ENCODE assay signal across 23 cellular contexts in genomic region chr14:104286086-104286485, GRCh38.
"Had no signal": no experiment of that assay in that cellular context is flagged by ENCODE, and none has a peak within 500 bp of the region (broad histone marks: within the 10 kb centered on the region; RNA-seq: fewer than 3 reads in every experiment).

No MANE protein-coding gene starts in this region.

- H3K27me3 Mint-ChIP-seq: activated B cell treated with CpG ODN at 0.5 μM for 24 hours; activated naive CD8-positive, alpha-beta T cell; memory B cell had no signal

- H3K4me3 Mint-ChIP-seq: activated B cell treated with CpG ODN at 0.5 μM for 24 hours; activated naive CD8-positive, alpha-beta T cell; activated T-cell treated with anti-CD3 and anti-CD28 coated beads, Interleukin-2, amount 50 U/mL, for 4 hours; immature natural killer cell; memory B cell; nephron; T-helper 1 cell treated with Interleukin-12 subunit alpha and Interleukin-12 subunit beta and Interleukin-4 antibody, amounts not matched to agents 30 μg/mL and 1 μg/mL, for 36 hours; type B pancreatic cell had no signal

- H2AFZ ChIP-seq: hepatocyte, parathyroid adenoma had no signal

- H3K4me3 ChIP-seq: hepatocyte, thoracic aorta had no signal

- H3K9me3 ChIP-seq: thoracic aorta had no signal

- ATAC-seq: activated T-cell treated with anti-CD3 and anti-CD28 coated beads, Interleukin-2, amount 50 U/mL, for 4 hours; foreskin keratinocyte had no signal

- H3K9ac ChIP-seq: parathyroid adenoma had no signal

- H3K36me3 Mint-ChIP-seq: activated naive CD8-positive, alpha-beta T cell; immature natural killer cell; memory B cell; type B pancreatic cell had no signal

- DNase-seq: activated B cell treated with CpG ODN at 0.5 μM for 24 hours; activated CD4-positive, alpha-beta T cell treated with anti-CD3 and anti-CD28 coated beads for 4 hours; activated CD4-positive, alpha-beta T cell treated with anti-CD3 and anti-CD28 coated beads, Interleukin-2, amount 50 U/mL, for 48 hours; activated CD8-positive, alpha-beta memory T cell treated with anti-CD3 and anti-CD28 coated beads, Interleukin-2, amount 50 U/mL, for 48 hours; activated naive CD4-positive, alpha-beta T cell; activated T-cell treated with anti-CD3 and anti-CD28 coated beads, Interleukin-2, amount 50 U/mL, for 4 hours; foreskin keratinocyte; immature natural killer cell; kidney glomerular epithelial cell; nucleus accumbens; stimulated activated CD4-positive, alpha-beta T cell treated with anti-CD3 and anti-CD28 coated beads, Interleukin-4, amount 100 ng/mL, for 24 hours; stimulated activated naive CD4-positive, alpha-beta T cell treated with Interleukin-2 at 50 U/mL for 16 hours; T1000 had no signal

- H3K4me1 Mint-ChIP-seq: activated B cell treated with CpG ODN at 0.5 μM for 24 hours, immature natural killer cell, memory B cell had no signal

- FAIRE-seq: bronchial epithelial cell had no signal

- H3K4me2 ChIP-seq: hepatocyte had no signal

- H3K4me1 ChIP-seq: foreskin keratinocyte, parathyroid adenoma had no signal

- H3K27ac Mint-ChIP-seq: activated B cell treated with CpG ODN at 0.5 μM for 24 hours; activated naive CD8-positive, alpha-beta T cell; activated T-helper 2 cell treated with anti-CD3 and anti-CD28 coated beads, Interferon-gamma antibody, Interleukin-2, Interleukin-4, amounts not matched to agents 10 μg/mL and 5 μg/mL and 100 μg/mL, durations not matched to agents 14 hours and 24 hours and 36 hours; immature natural killer cell; memory B cell; nephron; T-helper 1 cell treated with Interleukin-12 subunit alpha and Interleukin-12 subunit beta and Interleukin-4 antibody, amounts not matched to agents 30 μg/mL and 1 μg/mL, for 36 hours; type B pancreatic cell had no signal

- H3K27me3 ChIP-seq: foreskin keratinocyte, hepatocyte had no signal

- H3K36me3 ChIP-seq: thoracic aorta had no signal

- H3K27ac ChIP-seq: foreskin keratinocyte, hepatocyte, parathyroid adenoma, thoracic aorta had no signal

- H3K9me3 Mint-ChIP-seq: immature natural killer cell, nephron, type B pancreatic cell had no signal

- H3K79me2 ChIP-seq: hepatocyte, parathyroid adenoma had no signal
